In the genomic region with DNA sequence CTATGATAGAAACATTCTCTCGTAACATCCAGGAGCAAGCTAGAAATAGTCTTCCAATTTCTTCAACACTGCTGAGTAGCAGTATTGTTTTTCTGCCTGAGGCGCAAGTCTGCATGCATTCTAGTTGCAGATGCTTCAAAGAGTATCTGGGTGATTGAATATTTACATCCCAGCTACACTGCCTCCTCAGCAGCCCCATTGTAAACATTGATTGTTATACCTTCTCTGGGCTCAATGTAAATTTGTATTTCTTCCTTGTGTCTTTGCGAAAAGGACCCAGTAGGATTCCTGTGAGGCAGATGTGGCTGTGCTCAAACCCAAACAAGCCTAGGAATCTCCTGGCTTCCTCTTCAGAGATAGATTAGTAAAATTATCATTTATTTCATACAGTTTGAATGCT, we compare ENCODE assay signal across 24 cellular contexts.
DNase-seq lines count a peak whose midpoint lies in the region; ATAC-seq and TF ChIP-seq lines count a peak whose summit lies in the region.
"Had no signal": no experiment of that assay in that cellular context is flagged by ENCODE, and none has a peak within 500 bp of the region (broad histone marks: within the 10 kb centered on the region; RNA-seq: fewer than 3 reads in every experiment).

No MANE protein-coding gene starts in this region.

- no peaks in the 10 kb centered on the region for H3K36me3 ChIP-seq in NT2/D1 (ENCODE audit: insufficient read depth, insufficient read length, low read length)
- no peaks in the 10 kb centered on the region for H3K36me3 ChIP-seq in mesendoderm (ENCODE audit: control insufficient read depth, insufficient read depth, low read length)
- H3K36me3 ChIP-seq in thyroid gland, result no peaks in the 10 kb centered on the region
- H3K36me3 ChIP-seq: SJSA1 had no signal

- ATAC-seq in CD4-positive, alpha-beta T cell (ENCODE audit: poor library complexity), result no peak
- ATAC-seq in activated naive CD8-positive, alpha-beta T cell treated with anti-CD3 and anti-CD28 coated beads, Interleukin-2, amount 50 U/mL, for 24 hours, result no peak
- ATAC-seq in HG03460 (IDR thresholded peaks at IDR 0.05; ENCODE audit: unreplicated experiment), result no peak
- ATAC-seq: Right ventricle myocardium inferior had no signal

- H3K27ac ChIP-seq in mesendoderm (ENCODE audit: low read depth, low read length), result peak overlapping the region; percentile 61
- no peak overlapping the region for H3K27ac ChIP-seq in thyroid gland
- no peak overlapping the region for H3K27ac ChIP-seq in CD4-positive, alpha-beta T cell (ENCODE audit: low read depth, low read length)
- H3K27ac ChIP-seq: KMS-11, SJSA1 had no signal

- H3K79me1 ChIP-seq in mesendoderm (ENCODE audit: low read length), result no peaks in the 10 kb centered on the region

- WGBS in mesendoderm (ENCODE audit: extremely low coverage, insufficient coverage, low lambda C conversion rate), result no CpG with 5 or more reads among the region's 3 CpGs
- WGBS in thyroid gland, 2 donors, result 81 to 83% methylated on average over 3 of the region's 3 CpGs

- H3K27me3 Mint-ChIP-seq in CD4-positive, alpha-beta T cell, result no peaks in the 10 kb centered on the region
- no peaks in the 10 kb centered on the region for H3K27me3 Mint-ChIP-seq in activated naive CD8-positive, alpha-beta T cell treated with anti-CD3 and anti-CD28 coated beads, Interleukin-2, amount 50 U/mL, for 24 hours
- H3K27me3 Mint-ChIP-seq: CD4-positive, CD25-positive, alpha-beta regulatory T cell had no signal

- H3K27me3 ChIP-seq in NT2/D1 (ENCODE audit: insufficient read depth, insufficient read length) (no peaks in the 10 kb centered on the region), mesendoderm (ENCODE audit: insufficient read depth, low read length, poor library complexity) (no peaks in the 10 kb centered on the region), thyroid gland (no peaks in the 10 kb centered on the region)
- H3K27me3 ChIP-seq in CD4-positive, alpha-beta T cell (ENCODE audit: control insufficient read depth, insufficient read depth, low read length), result no peaks in the 10 kb centered on the region
- H3K27me3 ChIP-seq: SJSA1 had no signal

- H2AK5ac ChIP-seq in mesendoderm (ENCODE audit: low read length), result no peak overlapping the region

- H3K56ac ChIP-seq in mesendoderm (ENCODE audit: low read length), result peak overlapping the region; percentile 34

- no peaks in the 10 kb centered on the region for H3K36me3 Mint-ChIP-seq in CD4-positive, alpha-beta T cell (ENCODE audit: low read depth)
- no peaks in the 10 kb centered on the region for H3K36me3 Mint-ChIP-seq in activated naive CD8-positive, alpha-beta T cell treated with anti-CD3 and anti-CD28 coated beads, Interleukin-2, amount 50 U/mL, for 24 hours (ENCODE audit: low read depth)
- H3K36me3 Mint-ChIP-seq: CD4-positive, CD25-positive, alpha-beta regulatory T cell had no signal

- H3K27ac Mint-ChIP-seq in CD4-positive, alpha-beta T cell, result no peak overlapping the region
- no peak overlapping the region for H3K27ac Mint-ChIP-seq in activated naive CD8-positive, alpha-beta T cell treated with anti-CD3 and anti-CD28 coated beads, Interleukin-2, amount 50 U/mL, for 24 hours
- H3K27ac Mint-ChIP-seq: CD4-positive, CD25-positive, alpha-beta regulatory T cell had no signal

- no peaks in the 10 kb centered on the region for H3K4me1 ChIP-seq in NT2/D1 (ENCODE audit: insufficient read depth, insufficient read length)
- H3K4me1 ChIP-seq in mesendoderm (ENCODE audit: control insufficient read depth, low read depth, low read length), result no peaks in the 10 kb centered on the region
- H3K4me1 ChIP-seq in thyroid gland, result no peaks in the 10 kb centered on the region
- H3K4me1 ChIP-seq: SJSA1 had no signal

- no peak for TF ChIP-seq POLR2A in thyroid gland (IDR thresholded peaks at IDR 0.05)

- no peak overlapping the region for H2BK15ac ChIP-seq in mesendoderm (replicated peaks; ENCODE audit: low read depth)

- H3K18ac ChIP-seq in mesendoderm (ENCODE audit: low read length), result no peak overlapping the region

- H3K4me3 ChIP-seq in NT2/D1 (ENCODE audit: insufficient read length, low read depth), result no peak overlapping the region
- no peak overlapping the region for H3K4me3 ChIP-seq in mesendoderm (ENCODE audit: low read length)
- no peak overlapping the region for H3K4me3 ChIP-seq in thyroid gland (replicated peaks in 1 of 3)
- H3K4me3 ChIP-seq: SJSA1 had no signal

- intact Hi-C loops in thyroid gland (cut with DNase I), result no loop called here
- intact Hi-C loops in CD4-positive, alpha-beta T cell (cut with DNase I, micrococcal nuclease), result no loop called here

- no peak overlapping the region for H3K4me3 Mint-ChIP-seq in CD4-positive, alpha-beta T cell
- H3K4me3 Mint-ChIP-seq in activated naive CD8-positive, alpha-beta T cell treated with anti-CD3 and anti-CD28 coated beads, Interleukin-2, amount 50 U/mL, for 24 hours, result no peak overlapping the region
- H3K4me3 Mint-ChIP-seq: CD4-positive, CD25-positive, alpha-beta regulatory T cell had no signal

- H3K9ac ChIP-seq in NT2/D1 (ENCODE audit: insufficient read length, low read depth) (no peak overlapping the region), mesendoderm (ENCODE audit: low read length) (no peak overlapping the region)
- H3K9ac ChIP-seq: KMS-11 had no signal

- H3K9me3 ChIP-seq in NT2/D1 (ENCODE audit: insufficient read depth, low read length) (no peaks in the 10 kb centered on the region), thyroid gland (no peaks in the 10 kb centered on the region)
- H3K9me3 ChIP-seq in CD4-positive, alpha-beta T cell (ENCODE audit: control insufficient read depth, low read length), result no peaks in the 10 kb centered on the region
- H3K9me3 ChIP-seq: SJSA1 had no signal

- DNase-seq in ELF-1 (ENCODE audit: low read depth, low spot score) (peak; percentile 25), NT2/D1 (ENCODE audit: low read depth, low spot score) (peak; percentile 49), iPS DF 19.7 (ENCODE audit: low read depth, low spot score) (peak; percentile 23), mesendoderm (peak; percentile 45), thyroid gland (no peak)
- no peak for DNase-seq in CD4-positive, alpha-beta T cell
- no peak for DNase-seq in activated naive CD8-positive, alpha-beta T cell treated with anti-CD3 and anti-CD28 coated beads, Interleukin-2, amount 50 U/mL, for 24 hours
- DNase-seq: CD4-positive, CD25-positive, alpha-beta regulatory T cell; COR-L47; DMS 273 treated with DMSO at 0.1 percent for 48 hours; DND-41; GOT3; IMR-90; MV-4-11; NCI-H1105 treated with DMSO at 0.1 percent for 48 hours; NCI-H1694 treated with DMSO at 0.1 percent for 48 hours; NCI-H2081 treated with DMSO at 0.1 percent for 48 hours; NCI-H2171 treated with DMSO at 0.1 percent for 48 hours; NCI-H524 treated with DMSO at 0.1 percent for 48 hours; NCI-H82 had no signal

- CTCF ChIA-PET in CD4-positive, alpha-beta T cell (lab: Charles Lee), result no interaction called here

- no peak overlapping the region for H3K4ac ChIP-seq in mesendoderm (ENCODE audit: low read depth, low read length)

- no peak overlapping the region for H2BK5ac ChIP-seq in mesendoderm (ENCODE audit: low read length)

- no peak overlapping the region for H4K5ac ChIP-seq in mesendoderm (ENCODE audit: low read length)

- no peaks in the 10 kb centered on the region for H3K79me2 ChIP-seq in mesendoderm (ENCODE audit: control insufficient read depth, insufficient read depth, low read length)

- no peak overlapping the region for H2BK120ac ChIP-seq in mesendoderm (ENCODE audit: low read depth, low read length)

- TF ChIP-seq CTCF in thyroid gland (IDR thresholded peaks at IDR 0.05), result no peak
- TF ChIP-seq CTCF in CD4-positive, alpha-beta T cell (IDR thresholded peaks at IDR 0.05), result no peak

- no peaks in the 10 kb centered on the region for H3K4me1 Mint-ChIP-seq in CD4-positive, alpha-beta T cell (ENCODE audit: low read depth)
- H3K4me1 Mint-ChIP-seq in activated naive CD8-positive, alpha-beta T cell treated with anti-CD3 and anti-CD28 coated beads, Interleukin-2, amount 50 U/mL, for 24 hours, result no peaks in the 10 kb centered on the region
- H3K4me1 Mint-ChIP-seq: CD4-positive, CD25-positive, alpha-beta regulatory T cell had no signal

- no peak overlapping the region for H3K4me2 ChIP-seq in mesendoderm (ENCODE audit: low read length)
- H3K4me2 ChIP-seq: KMS-11 had no signal

- no peak overlapping the region for H3K23ac ChIP-seq in mesendoderm (ENCODE audit: low read length)

- peaks cover 8% of the 10 kb centered on the region for H3K9me3 Mint-ChIP-seq in CD4-positive, alpha-beta T cell
- H3K9me3 Mint-ChIP-seq in activated naive CD8-positive, alpha-beta T cell treated with anti-CD3 and anti-CD28 coated beads, Interleukin-2, amount 50 U/mL, for 24 hours, result peaks cover 6% of the 10 kb centered on the region

- H4K8ac ChIP-seq in mesendoderm (ENCODE audit: low read depth, low read length), result no peak overlapping the region

- POLR2A ChIA-PET in CD4-positive, alpha-beta T cell (lab: Charles Lee), result no interaction called here

Comparison
In these comparisons a context has a peak if more than half of its experiments do, and no peak if none do; other contexts are left out.
1. DNase-seq: peak in ELF-1 (single experiment), NT2/D1 (single experiment), iPS DF 19.7 (single experiment) and mesendoderm (single experiment); none in thyroid gland (0 of 2), CD4-positive, alpha-beta T cell (0 of 10) and activated naive CD8-positive, alpha-beta T cell treated with anti-CD3 and anti-CD28 coated beads, Interleukin-2, amount 50 U/mL, for 24 hours (single experiment).